1 cellular context compared by ENCODE assay signal in genomic region chr10:116126239-116126638, GRCh38.
TF ChIP-seq lines count a peak whose summit lies in the region.

No MANE protein-coding gene starts in this region.

TF ChIP-seq in GM23338, 12 proteins besides CTCF, POLR2A, EP300 and RAD21 (continued from another document):
- TF ChIP-seq REST (IDR thresholded peaks at IDR 0.05; ENCODE audit: unreplicated experiment) (no peak), ZNF114 (CRISPR knock-in tag; IDR thresholded peaks at IDR 0.05) (no peak), JUNB (IDR thresholded peaks at IDR 0.05; ENCODE audit: unreplicated experiment) (no peak), ETS1 (IDR thresholded peaks at IDR 0.05) (no peak), ZNF331 (CRISPR knock-in tag; IDR thresholded peaks at IDR 0.05; ENCODE audit: low read depth) (no peak)
